Comparison of ENCODE assay signal across 28 cellular contexts in the genomic region with DNA sequence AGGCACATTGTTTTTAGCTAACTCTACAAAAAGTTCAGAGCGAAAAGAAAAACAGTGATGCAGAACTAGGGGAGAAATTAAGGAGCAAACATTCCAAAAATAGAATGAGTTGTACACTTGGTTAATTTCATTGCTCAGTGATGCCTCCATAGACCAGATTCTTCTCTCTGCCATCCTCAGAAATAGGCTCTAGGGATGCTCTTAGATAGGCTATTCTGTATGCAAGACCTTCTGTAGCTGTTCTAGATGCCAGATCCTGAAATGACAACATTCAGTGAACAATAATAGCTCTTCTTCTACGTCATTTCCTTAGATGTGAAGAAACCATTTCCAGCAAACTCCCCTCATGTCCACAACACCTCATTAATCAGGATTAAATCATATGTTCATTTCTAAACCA.
"Had no signal": no experiment of that assay in that cellular context is flagged by ENCODE, and none has a peak within 500 bp of the region (broad histone marks: within the 10 kb centered on the region; RNA-seq: fewer than 3 reads in every experiment).

No MANE protein-coding gene starts in this region.

- H3K27me3 ChIP-seq: left lung, pancreas, stomach, testis, thyroid gland, transverse colon, upper lobe of left lung, vagina had no signal

- H3K4me1 ChIP-seq: left lung, lower lobe of right lung, pancreas, prostate gland, stomach, testis, thyroid gland, transverse colon, upper lobe of left lung, vagina had no signal

- H3K36me3 ChIP-seq: left lung, lower lobe of right lung, pancreas, prostate gland, stomach, thyroid gland, transverse colon, upper lobe of left lung, vagina had no signal

- H3K9me3 ChIP-seq: left lung, lower lobe of right lung, pancreas, prostate gland, stomach, testis, thyroid gland, transverse colon, upper lobe of left lung, vagina had no signal

- DNase-seq: immature natural killer cell; kidney; left colon; left lung; lower lobe of right lung; mammary epithelial cell; mesenchymal stem cell; naive thymus-derived CD8-positive, alpha-beta T cell; nucleus accumbens; pancreas; posterior cingulate gyrus; retina; right cardiac atrium; stimulated activated CD4-positive, alpha-beta T cell treated with anti-CD3 and anti-CD28 coated beads, Interleukin-12 subunit alpha, Interleukin-12 subunit beta, amount 100 ng/mL, for 4 hours; stimulated activated CD4-positive, alpha-beta T cell treated with anti-CD3 and anti-CD28 coated beads, Interleukin-15, amount 100 ng/mL, for 24 hours; stimulated activated CD4-positive, alpha-beta T cell treated with anti-CD3 and anti-CD28 coated beads, Interleukin-2, amount 100 ng/mL, for 24 hours; stimulated activated CD4-positive, alpha-beta T cell treated with anti-CD3 and anti-CD28 coated beads, Interleukin-4, amount 100 ng/mL, for 1 hour; stimulated activated naive B cell treated with anti-CD40 and anti-IgM and Interleukin-4, amounts not matched to agents 10 μg/mL and 1 μg/mL and 100 μg/mL, for 72 hours; stimulated activated naive CD8-positive, alpha-beta T cell treated with anti-CD3 and anti-CD28 coated beads, Interleukin-15, Interleukin-2, amounts not matched to agents 100 U/mL and 50 U/mL, for 24 hours; stomach; testis; thyroid gland; transverse colon; upper lobe of left lung had no signal

- ATAC-seq: left colon; left lung; lower lobe of right lung; naive thymus-derived CD8-positive, alpha-beta T cell; pancreas; right cardiac atrium; sciatic nerve; stimulated activated naive B cell treated with anti-CD40 and anti-IgM and Interleukin-4, amounts not matched to agents 10 μg/mL and 1 μg/mL and 100 μg/mL, for 72 hours; stimulated activated naive CD8-positive, alpha-beta T cell treated with anti-CD3 and anti-CD28 coated beads, Interleukin-15, Interleukin-2, amounts not matched to agents 100 U/mL and 50 U/mL, for 24 hours had no signal

- H3K4me3 ChIP-seq: left lung, lower lobe of right lung, pancreas, prostate gland, skin epidermis, stomach, testis, thyroid gland, transverse colon, upper lobe of left lung, vagina had no signal

- H3K27ac ChIP-seq: left lung, lower lobe of right lung, pancreas, prostate gland, skin epidermis, stomach, testis, thyroid gland, transverse colon, upper lobe of left lung, vagina had no signal
